In genomic region chr16:10688726-10689125, GRCh38 we compare ENCODE assay signal across 20 cellular contexts. TPM values are rescaled to one million over a fixed set of nuclear protein-coding genes. Genes with fewer than 3 reads are reported as not detected.
DNase-seq lines count a peak whose midpoint lies in the region; ATAC-seq and TF ChIP-seq lines count a peak whose summit lies in the region.
"Had no signal": no experiment of that assay in that cellular context is flagged by ENCODE, and none has a peak within 500 bp of the region (broad histone marks: within the 10 kb centered on the region; RNA-seq: fewer than 3 reads in every experiment).

No MANE protein-coding gene starts in this region.

- no peaks in the 10 kb centered on the region for H3K27me3 ChIP-seq in PC-9 (ENCODE audit: insufficient read depth, low read depth)

- 82% methylated on average over 5 of the region's 5 CpGs for WGBS in urinary bladder

- BruUV-seq in PC-9 (replicated peaks; lab: Mats Ljungman, UMichigan): no TSS peak

- peaks cover 27% of the 10 kb centered on the region for H3K4me1 ChIP-seq in PC-9 (replicated peaks; ENCODE audit: insufficient read depth)
- peaks cover 8% of the 10 kb centered on the region for H3K4me1 ChIP-seq in mucosa of descending colon (ENCODE audit: low read depth)
- no peaks in the 10 kb centered on the region for H3K4me1 ChIP-seq in urinary bladder (ENCODE audit: insufficient read depth)
- H3K4me1 ChIP-seq: HAP-1, SJCRH30 had no signal

- POLR2A ChIA-PET in PC-9 (lab: Charles Lee; ENCODE audit: unreplicated experiment): interaction anchor here (0.7 kb wide), 1 partner anchor 55 kb away, joined by 4 read pairs; the partner anchor contains the start of gene NUBP1

- no peaks in the 10 kb centered on the region for H3K79me2 ChIP-seq in PC-9 (ENCODE audit: low read depth)

- no peaks in the 10 kb centered on the region for H3F3A ChIP-seq in PC-9 (ENCODE audit: insufficient read depth, low read depth)

- H3K36me3 ChIP-seq in PC-9 (ENCODE audit: low read depth) (no peaks in the 10 kb centered on the region), mucosa of descending colon (ENCODE audit: low read depth) (no peaks in the 10 kb centered on the region), urinary bladder (ENCODE audit: insufficient read depth) (no peaks in the 10 kb centered on the region)
- H3K36me3 ChIP-seq: HAP-1, SJCRH30 had no signal

- no peaks in the 10 kb centered on the region for H3K9me3 ChIP-seq in PC-9 (ENCODE audit: insufficient read depth, low read depth)
- H3K9me3 ChIP-seq in mucosa of descending colon: no peaks in the 10 kb centered on the region
- H3K9me3 ChIP-seq: HAP-1, SJCRH30 had no signal

- peak; percentile 8 for ATAC-seq in mucosa of descending colon
- ATAC-seq: Panc1, T-helper 17 cell had no signal

- H3K4me2 ChIP-seq in PC-9: peak overlapping the region; percentile 76

- H3K27ac ChIP-seq in PC-9: no peak overlapping the region; the same call in 1 of the 2 replicates
- H3K27ac ChIP-seq in urinary bladder (ENCODE audit: low read depth): peak overlapping the region; percentile 11
- H3K27ac ChIP-seq: SJCRH30 had no signal

- DNase-seq in DMS79 (lab: John Stamatoyannopoulos, UW) (peak; percentile 55), PC-9 (no peak), mucosa of descending colon (no peak), HT-29 (ENCODE audit: low spot score) (no peak), dedifferentiated amniotic fluid mesenchymal stem cell (ENCODE audit: extremely low spot score) (no peak), NCI-H2227 treated with DMSO at 0.1 percent for 48 hours (lab: John Stamatoyannopoulos, UW) (no peak)
- DNase-seq: ACHN, DMS 273 treated with DMSO at 0.1 percent for 48 hours, EL, MM.1S, NCI-H1092, NCI-H1436 treated with DMSO at 0.1 percent for 48 hours, NCI-H2171 treated with DMSO at 0.1 percent for 48 hours, SJCRH30, T-helper 17 cell had no signal

- CTCF ChIA-PET in PC-9 (lab: Charles Lee): interaction anchor here (0.6 to 0.8 kb wide), 7 partner anchors 20 to 1734 kb away, joined by 3 to 19 read pairs (median 6); no protein-coding TSS in a partner anchor

- no peaks in the 10 kb centered on the region for H3K9me2 ChIP-seq in PC-9 (ENCODE audit: insufficient read depth)

- TF ChIP-seq CTCF in PC-9 (conservative IDR thresholded peaks at IDR 0.05) (no peak), mucosa of descending colon (IDR thresholded peaks at IDR 0.05) (no peak)

- H3K4me3 ChIP-seq in PC-9 (peak overlapping the region; percentile 30; the same call in 1 of the 2 replicates), mucosa of descending colon (no peak overlapping the region), urinary bladder (ENCODE audit: low read depth, low read length) (no peak overlapping the region)
- H3K4me3 ChIP-seq: HAP-1, SJCRH30 had no signal

- no peaks in the 10 kb centered on the region for H4K20me1 ChIP-seq in PC-9 (ENCODE audit: insufficient read depth)

- intact Hi-C loops in PC-9 (cut with micrococcal nuclease; ENCODE audit: unreplicated experiment): no loop called here
- intact Hi-C loops in mucosa of descending colon (cut with DNase I, micrococcal nuclease): no loop called here

- H2AFZ ChIP-seq in PC-9: 0 out of 2 replicates have a peak overlapping the region, but pooled peaks have one; percentile 41

RNA-seq across cellular contexts. Expression of gene TEKT5, which starts 6.0 kb away (rescaled TPM):
- total RNA-seq in PC-9 (2021) (1.5 TPM in 1 of 2 replicates, not detected in the other), mucosa of descending colon (under 1 TPM; 0.28 to 0.90 (median 0.46) TPM), urinary bladder (0.32 TPM)
- polyA plus RNA-seq in urinary bladder: 0.19 TPM
- total RNA-seq in HT-29 (2014; rRNA removed; shearing (Covaris generic)): 0.42 TPM in 1 of 2 replicates, not detected in the other
- total RNA-seq: LHCN-M2, T-helper 17 cell had no signal
- polyA plus RNA-seq: CD14-positive monocyte had no signal

RNA-seq across cellular contexts. Expression of gene NUBP1, which starts 54.9 kb away (rescaled TPM):
- total RNA-seq in PC-9 (2021) (21.0 and 28.9 TPM in 2 replicates), mucosa of descending colon (10 to 100 TPM; 24.1 to 34.8 (median 24.6) TPM), urinary bladder (19.2 TPM)
- 42.2 TPM for polyA plus RNA-seq in urinary bladder
- total RNA-seq in HT-29 (2014; rRNA removed; shearing (Covaris generic)): 21.6 and 32.1 TPM in 2 replicates
